Comparison of ENCODE assay signal across 2 cellular contexts in genomic region chr17:10728331-10728730, GRCh38.
TF ChIP-seq lines count a peak whose summit lies in the region.

No MANE protein-coding gene starts in this region.

TF ChIP-seq in liver, 16 proteins besides CTCF, POLR2A, EP300 and RAD21:
- TF ChIP-seq HNF4G (IDR thresholded peaks at IDR 0.05), result no peak
- TF ChIP-seq SP1 (IDR thresholded peaks at IDR 0.05), result no peak
- no peak for TF ChIP-seq GABPA (IDR thresholded peaks at IDR 0.05 in 1 of 2, conservative IDR thresholded peaks at IDR 0.05 in 1 of 2)
- no peak for TF ChIP-seq ATF3 (IDR thresholded peaks at IDR 0.05)
- no peak for TF ChIP-seq FOXA1 (IDR thresholded peaks at IDR 0.05)
- no peak for TF ChIP-seq EGR1 (IDR thresholded peaks at IDR 0.05; ENCODE audit: low read depth in 2 of 2)
- TF ChIP-seq FOXA2 (IDR thresholded peaks at IDR 0.05), result no peak
- no peak for TF ChIP-seq ZBTB33 (IDR thresholded peaks at IDR 0.05)
- TF ChIP-seq HNF4A (conservative IDR thresholded peaks at IDR 0.05), result no peak
- no peak for TF ChIP-seq MAX (IDR thresholded peaks at IDR 0.05)
- TF ChIP-seq REST (IDR thresholded peaks at IDR 0.05), result no peak
- TF ChIP-seq TAF1 (conservative IDR thresholded peaks at IDR 0.05), result no peak
- no peak for TF ChIP-seq RXRA (IDR thresholded peaks at IDR 0.05)
- TF ChIP-seq YY1 (IDR thresholded peaks at IDR 0.05), result no peak
- TF ChIP-seq NR2F2 (IDR thresholded peaks at IDR 0.05), result no peak
- no peak for TF ChIP-seq JUND (IDR thresholded peaks at IDR 0.05)

TF ChIP-seq in HepG2, 621 proteins besides CTCF, POLR2A, EP300 and RAD21:
- TF ChIP-seq TMF1 (CRISPR knock-in tag; IDR thresholded peaks at IDR 0.05; ENCODE audit: low read depth) (no peak), SIN3A (IDR thresholded peaks at IDR 0.05; ENCODE audit: borderline replicate concordance, low read depth, low read length) (no peak), ZNF3 (CRISPR knock-in tag; IDR thresholded peaks at IDR 0.05) (no peak), ZKSCAN5 (CRISPR knock-in tag; IDR thresholded peaks at IDR 0.05) (no peak), ZC3H13 (CRISPR knock-in tag; IDR thresholded peaks at IDR 0.05) (no peak), RXRB (CRISPR knock-in tag; IDR thresholded peaks at IDR 0.05; ENCODE audit: borderline replicate concordance) (no peak), KLF11 (CRISPR knock-in tag; IDR thresholded peaks at IDR 0.05) (no peak), ZHX2 (IDR thresholded peaks at IDR 0.05; ENCODE audit: low read depth) (no peak), ZHX2 (CRISPR knock-in tag; IDR thresholded peaks at IDR 0.05; ENCODE audit: borderline replicate concordance) (no peak), ZNF749 (CRISPR knock-in tag; IDR thresholded peaks at IDR 0.05; ENCODE audit: borderline replicate concordance) (no peak), BRF2 (CRISPR knock-in tag; IDR thresholded peaks at IDR 0.05) (no peak), SMARCC2 (IDR thresholded peaks at IDR 0.05) (no peak)
TF ChIP-seq in HepG2: peak in this region for 0.
